Comparison of ENCODE assay signal across 18 cellular contexts in the genomic region with DNA sequence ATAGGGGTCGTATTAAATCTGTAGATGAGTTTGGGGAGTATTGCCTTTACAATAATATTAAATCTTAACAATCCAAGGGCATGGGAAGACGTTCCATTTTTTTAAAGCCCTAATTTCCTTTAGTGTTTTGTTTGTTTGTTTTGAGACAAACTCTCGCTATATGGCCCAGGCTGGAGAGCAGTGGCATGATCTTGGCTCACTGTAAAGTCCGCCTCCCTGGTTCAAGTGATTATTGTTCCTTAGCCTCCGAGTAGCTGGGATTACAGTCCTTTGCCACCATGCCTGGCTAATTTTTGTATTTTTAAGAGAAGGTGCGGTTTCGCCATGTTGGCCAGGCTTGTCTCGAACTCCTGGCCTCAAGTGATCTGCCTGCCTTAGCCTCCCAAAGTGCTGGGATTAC. TPM values are rescaled to one million over a fixed set of nuclear protein-coding genes. Genes with fewer than 3 reads are reported as not detected.
DNase-seq lines count a peak whose midpoint lies in the region; ATAC-seq and TF ChIP-seq lines count a peak whose summit lies in the region.
"Had no signal": no experiment of that assay in that cellular context is flagged by ENCODE, and none has a peak within 500 bp of the region (broad histone marks: within the 10 kb centered on the region; RNA-seq: fewer than 3 reads in every experiment).

No MANE protein-coding gene starts in this region.

- H3K27me3 Mint-ChIP-seq in activated T-cell treated with anti-CD3 and anti-CD28 coated beads, Interleukin-2, amount 50 U/mL, for 24 hours = no peaks in the 10 kb centered on the region
- H3K27me3 Mint-ChIP-seq in memory B cell = no peaks in the 10 kb centered on the region
- H3K27me3 Mint-ChIP-seq: B cell; CD4-positive, CD25-positive, alpha-beta regulatory T cell had no signal

- H3K4me1 ChIP-seq in HEK293 (ENCODE audit: control insufficient read depth, insufficient read depth, low read length) = peaks cover 20% of the 10 kb centered on the region
- H3K4me1 ChIP-seq: BLaER1, Caco-2 had no signal

- no peak for DNase-seq in activated T-cell treated with anti-CD3 and anti-CD28 coated beads, Interleukin-2, amount 50 U/mL, for 24 hours
- DNase-seq in activated T-cell treated with anti-CD3 and anti-CD28 coated beads for 4 hours (no peak), memory B cell (ENCODE audit: low spot score in 2 of 2) (no peak), left colon (no peak), NAMALWA (ENCODE audit: low spot score) (no peak)
- DNase-seq: Caco-2; CD4-positive, CD25-positive, alpha-beta regulatory T cell; CD8-positive, alpha-beta T cell; DMS153; DND-41; GM23248; H7; HCEC 1CT had no signal

- no peak for ATAC-seq in memory B cell (ENCODE audit: low read depth)
- no peak for ATAC-seq in left colon
- ATAC-seq: CD8-positive, alpha-beta T cell had no signal

- H3K9me3 Mint-ChIP-seq in activated T-cell treated with anti-CD3 and anti-CD28 coated beads, Interleukin-2, amount 50 U/mL, for 24 hours = peaks cover 10% of the 10 kb centered on the region
- H3K9me3 Mint-ChIP-seq in memory B cell = peaks cover 2% of the 10 kb centered on the region

- H3K27ac Mint-ChIP-seq in activated T-cell treated with anti-CD3 and anti-CD28 coated beads, Interleukin-2, amount 50 U/mL, for 24 hours = peak overlapping the region; percentile 31
- peak overlapping the region; percentile 33 for H3K27ac Mint-ChIP-seq in memory B cell
- H3K27ac Mint-ChIP-seq: B cell; CD8-positive, alpha-beta T cell had no signal

- no peak for TF ChIP-seq CTCF in HEK293 (tag by site-specific recombination; IDR thresholded peaks at IDR 0.05)

- no peaks in the 10 kb centered on the region for H3K9me3 ChIP-seq in HEK293 (ENCODE audit: control insufficient read depth, insufficient read depth, low read depth, low read length)
- H3K9me3 ChIP-seq: Caco-2 had no signal

- H3K4me3 Mint-ChIP-seq in activated T-cell treated with anti-CD3 and anti-CD28 coated beads, Interleukin-2, amount 50 U/mL, for 24 hours = no peak overlapping the region
- H3K4me3 Mint-ChIP-seq in memory B cell = no peak overlapping the region
- H3K4me3 Mint-ChIP-seq: B cell; CD8-positive, alpha-beta T cell had no signal

- H3K4me3 ChIP-seq in HEK293 (ENCODE audit: low read depth, low read length) = no peak overlapping the region
- H3K4me3 ChIP-seq: BLaER1, GM23248 had no signal

- no peaks in the 10 kb centered on the region for H3K36me3 ChIP-seq in HEK293 (ENCODE audit: control insufficient read depth in 2 of 2, insufficient read depth in 1 of 2, low read length in 2 of 2)

- no peak overlapping the region for H3K27ac ChIP-seq in HEK293 (ENCODE audit: extremely low read depth, low read depth, low read length)
- H3K27ac ChIP-seq: 22Rv1, BLaER1, C4-2B, GM23248 had no signal

- peaks cover 73% of the 10 kb centered on the region for H3K4me1 Mint-ChIP-seq in activated T-cell treated with anti-CD3 and anti-CD28 coated beads, Interleukin-2, amount 50 U/mL, for 24 hours (ENCODE audit: low read depth)
- peaks cover 39% of the 10 kb centered on the region for H3K4me1 Mint-ChIP-seq in memory B cell

- intact Hi-C loops in left colon (cut with DNase I, micrococcal nuclease) = no loop called here

- peaks cover 19% of the 10 kb centered on the region for H3K36me3 Mint-ChIP-seq in activated T-cell treated with anti-CD3 and anti-CD28 coated beads, Interleukin-2, amount 50 U/mL, for 24 hours (ENCODE audit: low read depth)
- peaks cover 18% of the 10 kb centered on the region for H3K36me3 Mint-ChIP-seq in memory B cell

- POLR2A ChIA-PET in HEK293 (lab: Yijun Ruan, JAX) = no interaction called here

- CTCF ChIA-PET in HEK293 (lab: Yijun Ruan, JAX) = no interaction called here

TF ChIP-seq in HEK293, 187 proteins besides CTCF, POLR2A, EP300 and RAD21:
- TF ChIP-seq ZNF202 (tag by site-specific recombination; IDR thresholded peaks at IDR 0.05; ENCODE audit: borderline replicate concordance) = peak; percentile 96
- no peak for TF ChIP-seq HOXC10 (CRISPR knock-in tag; IDR thresholded peaks at IDR 0.05)
- TF ChIP-seq ZNF707 (tag by site-specific recombination; IDR thresholded peaks at IDR 0.05) = no peak
- no peak for TF ChIP-seq ZNF335 (tag by site-specific recombination; conservative IDR thresholded peaks at IDR 0.05)
- TF ChIP-seq, protein P1, sequence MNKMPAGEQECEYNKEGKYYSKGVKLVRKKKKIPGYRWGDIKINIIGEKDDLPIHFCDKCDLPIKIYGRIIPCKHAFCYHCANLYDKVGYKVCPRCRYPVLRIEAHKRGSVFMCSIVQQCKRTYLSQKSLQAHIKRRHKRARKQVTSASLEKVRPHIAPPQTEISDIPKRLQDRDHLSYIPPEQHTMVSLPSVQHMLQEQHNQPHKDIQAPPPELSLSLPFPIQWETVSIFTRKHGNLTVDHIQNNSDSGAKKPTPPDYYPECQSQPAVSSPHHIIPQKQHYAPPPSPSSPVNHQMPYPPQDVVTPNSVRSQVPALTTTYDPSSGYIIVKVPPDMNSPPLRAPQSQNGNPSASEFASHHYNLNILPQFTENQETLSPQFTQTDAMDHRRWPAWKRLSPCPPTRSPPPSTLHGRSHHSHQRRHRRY (tag by site-specific recombination; IDR thresholded peaks at IDR 0.05) = no peak
- TF ChIP-seq ZNF626 (tag by site-specific recombination; IDR thresholded peaks at IDR 0.05) = no peak
- no peak for TF ChIP-seq ZNF133 (tag by site-specific recombination; IDR thresholded peaks at IDR 0.05)

RNA-seq across cellular contexts. Expression of gene NIPBL, which starts 19.9 kb away (rescaled TPM):
- 10 to 100 TPM; 49.7 to 53.2 TPM for total RNA-seq in left colon
